22 cellular contexts compared by ENCODE assay signal in the genomic region with DNA sequence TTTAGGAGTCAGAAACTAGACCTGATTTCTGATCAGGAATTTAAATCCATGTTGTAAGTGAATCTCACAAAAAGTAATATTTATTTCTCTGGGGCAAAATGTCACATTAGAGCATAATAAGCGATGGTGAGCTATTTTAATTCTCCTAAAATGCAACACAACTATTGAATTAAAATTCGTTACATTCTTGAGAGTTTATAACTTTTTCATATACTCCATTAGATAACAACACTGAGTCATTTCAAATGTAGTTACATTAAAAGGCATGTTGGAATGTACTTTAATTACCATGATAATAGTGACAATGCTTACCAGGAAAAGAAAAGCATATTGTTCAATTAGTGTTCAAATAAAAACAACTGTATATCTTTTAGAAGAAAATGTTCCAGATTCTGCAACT.
DNase-seq lines count a peak whose midpoint lies in the region; ATAC-seq and TF ChIP-seq lines count a peak whose summit lies in the region.
"Had no signal": no experiment of that assay in that cellular context is flagged by ENCODE, and none has a peak within 500 bp of the region (broad histone marks: within the 10 kb centered on the region; RNA-seq: fewer than 3 reads in every experiment).

No MANE protein-coding gene starts in this region.

- no peaks in the 10 kb centered on the region for H3K9me3 ChIP-seq in HUES48 (ENCODE audit: control insufficient read depth, insufficient read depth, low read length)
- H3K9me3 ChIP-seq: A549; BE2C; BLaER1 treated with 17β-estradiol and CSF1 and Interleukin-3, amounts not matched to agents 10 nM and 100 nM had no signal

- H3K4me2 ChIP-seq in GM23338, result no peak overlapping the region
- H3K4me2 ChIP-seq: A549; BLaER1 treated with 17β-estradiol and CSF1 and Interleukin-3, amounts not matched to agents 10 nM and 100 nM had no signal

- ATAC-seq in GM23338 (no peak), WTC11 (no peak), HG03378 (IDR thresholded peaks at IDR 0.05; ENCODE audit: unreplicated experiment) (no peak)
- ATAC-seq: A549, GM12878, HCT116 had no signal

- H3K4me3 ChIP-seq in GM23338 (no peak overlapping the region), HUES48 (ENCODE audit: low read depth, low read length) (no peak overlapping the region)
- H3K4me3 ChIP-seq: A549; BLaER1 treated with 17β-estradiol and CSF1 and Interleukin-3, amounts not matched to agents 10 nM and 100 nM; GM12878 had no signal

- H3F3A ChIP-seq in GM23338 (replicated peaks; ENCODE audit: low read depth), result no peaks in the 10 kb centered on the region

- H2AFZ ChIP-seq in GM23338, result no peak overlapping the region

- H3K4me1 Mint-ChIP-seq in GM23338 (peaks cover 26% of the 10 kb centered on the region), WTC11 (peaks cover 23% of the 10 kb centered on the region)
- H3K4me1 Mint-ChIP-seq in activated naive CD8-positive, alpha-beta T cell treated with anti-CD3 and anti-CD28 coated beads for 36 hours, result no peaks in the 10 kb centered on the region
- H3K4me1 Mint-ChIP-seq: CD14-positive monocyte; CD8-positive, alpha-beta memory T cell had no signal

- H3K4me1 ChIP-seq in GM23338 (ENCODE audit: insufficient read depth) (peaks cover 16% of the 10 kb centered on the region), HUES48 (ENCODE audit: control insufficient read depth, insufficient read depth, low read length) (peaks cover 20% of the 10 kb centered on the region)
- H3K4me1 ChIP-seq: A549 had no signal

- DNase-seq in GM23338 (ENCODE audit: low spot score), result no peak
- no peak for DNase-seq in WTC11 (ENCODE audit: low spot score)
- no peak for DNase-seq in NCI-H446 treated with DMSO at 0.1 percent for 48 hours (lab: John Stamatoyannopoulos, UW)
- DNase-seq in activated naive CD8-positive, alpha-beta T cell treated with anti-CD3 and anti-CD28 coated beads for 36 hours, result no peak
- DNase-seq: 8988T; ACHN; AML-193; BE2C; CD4-positive, alpha-beta T cell; CD8-positive, alpha-beta memory T cell; DMS 273 treated with DMSO at 0.1 percent for 48 hours; DMS79; EL; GDM1; H7 had no signal

- H3K36me3 ChIP-seq in GM23338 (ENCODE audit: insufficient read depth), result no peaks in the 10 kb centered on the region
- no peaks in the 10 kb centered on the region for H3K36me3 ChIP-seq in HUES48 (ENCODE audit: control insufficient read depth, insufficient read depth, low read length)
- H3K36me3 ChIP-seq: BE2C; BLaER1 treated with 17β-estradiol and CSF1 and Interleukin-3, amounts not matched to agents 10 nM and 100 nM had no signal

- H3K27ac Mint-ChIP-seq in GM23338, result peak overlapping the region; percentile 22
- peak overlapping the region; percentile 79; the same call in 1 of the 2 replicates for H3K27ac Mint-ChIP-seq in WTC11
- H3K27ac Mint-ChIP-seq in activated naive CD8-positive, alpha-beta T cell treated with anti-CD3 and anti-CD28 coated beads for 36 hours, result no peak overlapping the region
- H3K27ac Mint-ChIP-seq: CD14-positive monocyte; CD4-positive, alpha-beta T cell; CD8-positive, alpha-beta memory T cell had no signal

- H3K9me3 Mint-ChIP-seq in GM23338 (no peaks in the 10 kb centered on the region; the same call in 2 of the 3 replicates), WTC11 (no peaks in the 10 kb centered on the region)
- no peaks in the 10 kb centered on the region for H3K9me3 Mint-ChIP-seq in activated naive CD8-positive, alpha-beta T cell treated with anti-CD3 and anti-CD28 coated beads for 36 hours

- CTCF ChIA-PET in WTC11 (lab: Charles Lee), result no interaction called here

- H4K20me1 ChIP-seq in GM23338 (replicated peaks; ENCODE audit: insufficient read depth), result no peaks in the 10 kb centered on the region
- H4K20me1 ChIP-seq: BLaER1 treated with 17β-estradiol and CSF1 and Interleukin-3, amounts not matched to agents 10 nM and 100 nM had no signal

- POLR2A ChIA-PET in WTC11 (lab: Charles Lee), result no interaction called here

- TF ChIP-seq CTCF in GM23338 (conservative IDR thresholded peaks at IDR 0.05; ENCODE audit: low read depth in 2 of 2) (no peak), WTC11 (IDR thresholded peaks at IDR 0.05) (no peak)

- H3K27ac ChIP-seq in GM23338 (ENCODE audit: low read depth), result no peak overlapping the region
- peak overlapping the region; percentile 32 for H3K27ac ChIP-seq in HUES48 (ENCODE audit: low read depth, low read length)
- H3K27ac ChIP-seq: A549; BLaER1 treated with 17β-estradiol and CSF1 and Interleukin-3, amounts not matched to agents 10 nM and 100 nM had no signal

- H3K4me3 Mint-ChIP-seq in GM23338 (no peak overlapping the region), WTC11 (no peak overlapping the region)
- H3K4me3 Mint-ChIP-seq in activated naive CD8-positive, alpha-beta T cell treated with anti-CD3 and anti-CD28 coated beads for 36 hours, result no peak overlapping the region
- H3K4me3 Mint-ChIP-seq: CD14-positive monocyte; CD4-positive, alpha-beta T cell; CD8-positive, alpha-beta memory T cell had no signal

- no peaks in the 10 kb centered on the region for H3K27me3 Mint-ChIP-seq in GM23338 (ENCODE audit: insufficient read depth, low read depth, poor library complexity)
- no peaks in the 10 kb centered on the region for H3K27me3 Mint-ChIP-seq in WTC11 (ENCODE audit: low read depth)
- H3K27me3 Mint-ChIP-seq in activated naive CD8-positive, alpha-beta T cell treated with anti-CD3 and anti-CD28 coated beads for 36 hours, result no peaks in the 10 kb centered on the region
- H3K27me3 Mint-ChIP-seq: CD4-positive, alpha-beta T cell; CD8-positive, alpha-beta memory T cell had no signal

- H3K27me3 ChIP-seq in GM23338 (ENCODE audit: insufficient read depth) (no peaks in the 10 kb centered on the region), HUES48 (ENCODE audit: control insufficient read depth, insufficient read depth, low read length) (no peaks in the 10 kb centered on the region)
- H3K27me3 ChIP-seq: BE2C; BLaER1 treated with 17β-estradiol and CSF1 and Interleukin-3, amounts not matched to agents 10 nM and 100 nM had no signal

- H3K36me3 Mint-ChIP-seq in GM23338 (ENCODE audit: low read depth) (no peaks in the 10 kb centered on the region), WTC11 (no peaks in the 10 kb centered on the region)
- H3K36me3 Mint-ChIP-seq in activated naive CD8-positive, alpha-beta T cell treated with anti-CD3 and anti-CD28 coated beads for 36 hours, result no peaks in the 10 kb centered on the region
- H3K36me3 Mint-ChIP-seq: CD14-positive monocyte; CD8-positive, alpha-beta memory T cell had no signal

- H3K9me2 ChIP-seq in GM23338 (ENCODE audit: insufficient read depth), result no peaks in the 10 kb centered on the region

- no peak overlapping the region for H3K9ac ChIP-seq in HUES48 (ENCODE audit: low read depth, low read length)
- H3K9ac ChIP-seq: BLaER1 treated with 17β-estradiol and CSF1 and Interleukin-3, amounts not matched to agents 10 nM and 100 nM had no signal

- no peaks in the 10 kb centered on the region for H3K79me2 ChIP-seq in GM23338 (replicated peaks; ENCODE audit: insufficient read depth)

TF ChIP-seq in GM23338, 12 proteins besides CTCF, POLR2A, EP300 and RAD21 (continues in another document):
- TF ChIP-seq CREB1 (CRISPR knock-in tag; IDR thresholded peaks at IDR 0.05; ENCODE audit: low read depth), result no peak
- TF ChIP-seq STAT1 (IDR thresholded peaks at IDR 0.05; ENCODE audit: unreplicated experiment), result no peak

TF ChIP-seq in WTC11, 78 proteins besides CTCF, POLR2A, EP300 and RAD21 (continues in another document):
- no peak for TF ChIP-seq ZNF219 (CRISPR knock-in tag; IDR thresholded peaks at IDR 0.05; ENCODE audit: borderline replicate concordance)
- TF ChIP-seq, protein P1, sequence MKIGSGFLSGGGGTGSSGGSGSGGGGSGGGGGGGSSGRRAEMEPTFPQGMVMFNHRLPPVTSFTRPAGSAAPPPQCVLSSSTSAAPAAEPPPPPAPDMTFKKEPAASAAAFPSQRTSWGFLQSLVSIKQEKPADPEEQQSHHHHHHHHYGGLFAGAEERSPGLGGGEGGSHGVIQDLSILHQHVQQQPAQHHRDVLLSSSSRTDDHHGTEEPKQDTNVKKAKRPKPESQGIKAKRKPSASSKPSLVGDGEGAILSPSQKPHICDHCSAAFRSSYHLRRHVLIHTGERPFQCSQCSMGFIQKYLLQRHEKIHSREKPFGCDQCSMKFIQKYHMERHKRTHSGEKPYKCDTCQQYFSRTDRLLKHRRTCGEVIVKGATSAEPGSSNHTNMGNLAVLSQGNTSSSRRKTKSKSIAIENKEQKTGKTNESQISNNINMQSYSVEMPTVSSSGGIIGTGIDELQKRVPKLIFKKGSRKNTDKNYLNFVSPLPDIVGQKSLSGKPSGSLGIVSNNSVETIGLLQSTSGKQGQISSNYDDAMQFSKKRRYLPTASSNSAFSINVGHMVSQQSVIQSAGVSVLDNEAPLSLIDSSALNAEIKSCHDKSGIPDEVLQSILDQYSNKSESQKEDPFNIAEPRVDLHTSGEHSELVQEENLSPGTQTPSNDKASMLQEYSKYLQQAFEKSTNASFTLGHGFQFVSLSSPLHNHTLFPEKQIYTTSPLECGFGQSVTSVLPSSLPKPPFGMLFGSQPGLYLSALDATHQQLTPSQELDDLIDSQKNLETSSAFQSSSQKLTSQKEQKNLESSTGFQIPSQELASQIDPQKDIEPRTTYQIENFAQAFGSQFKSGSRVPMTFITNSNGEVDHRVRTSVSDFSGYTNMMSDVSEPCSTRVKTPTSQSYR (CRISPR knock-in tag; IDR thresholded peaks at IDR 0.05), result no peak
- TF ChIP-seq RORB (CRISPR knock-in tag; IDR thresholded peaks at IDR 0.05), result no peak
- no peak for TF ChIP-seq ZNF671 (CRISPR knock-in tag; IDR thresholded peaks at IDR 0.05)
